1 cellular context compared by ENCODE assay signal in the genomic region with DNA sequence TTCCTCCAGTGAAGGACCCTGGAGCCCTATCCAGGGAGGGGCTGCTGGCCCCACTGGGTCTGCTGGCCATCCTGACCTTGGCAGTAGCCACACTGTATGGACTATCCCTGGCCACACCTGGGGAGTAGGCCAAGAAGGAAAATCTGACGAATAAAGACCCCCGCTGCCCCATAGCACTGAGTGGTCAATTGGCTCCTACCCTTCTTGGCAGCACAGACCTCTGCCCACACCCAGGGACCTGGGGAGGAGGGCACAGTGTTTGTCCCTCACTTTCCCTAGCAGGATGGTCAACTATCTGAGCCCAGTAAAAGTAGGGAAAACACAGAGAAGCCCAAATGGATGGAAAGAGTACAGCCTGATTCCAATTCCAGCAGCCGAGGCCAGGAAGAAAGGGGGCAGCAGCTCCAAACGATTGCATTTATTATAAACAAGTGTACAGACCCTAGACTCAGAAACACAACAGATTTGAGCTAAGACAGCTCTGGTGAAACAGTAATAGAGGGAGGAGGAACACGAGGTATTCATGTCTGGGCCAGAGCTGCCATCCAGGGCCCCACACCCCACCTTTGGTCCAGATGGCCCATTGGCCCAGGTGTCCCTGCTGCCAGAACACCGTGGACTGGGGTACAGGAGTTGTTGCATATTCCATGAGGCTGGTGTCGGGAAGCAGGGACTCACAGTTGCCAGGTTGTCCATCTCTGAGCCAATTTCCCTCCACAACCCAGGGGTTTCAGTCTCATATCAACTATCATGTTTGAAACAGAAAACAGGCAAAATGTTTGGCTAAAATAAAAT.
TF ChIP-seq lines count a peak whose summit lies in the region.

No MANE protein-coding gene starts in this region.

TF ChIP-seq in WTC11, 78 proteins besides CTCF, POLR2A, EP300 and RAD21 (continued from another document):
- TF ChIP-seq NR3C1 (CRISPR knock-in tag; conservative IDR thresholded peaks at IDR 0.05; ENCODE audit: low read depth) (no peak), ZNF396 (CRISPR knock-in tag; IDR thresholded peaks at IDR 0.05; ENCODE audit: borderline replicate concordance) (no peak), SOX15 (CRISPR knock-in tag; IDR thresholded peaks at IDR 0.05) (no peak), GTF2I (CRISPR knock-in tag; conservative IDR thresholded peaks at IDR 0.05) (no peak)
- TF ChIP-seq, protein P1, sequence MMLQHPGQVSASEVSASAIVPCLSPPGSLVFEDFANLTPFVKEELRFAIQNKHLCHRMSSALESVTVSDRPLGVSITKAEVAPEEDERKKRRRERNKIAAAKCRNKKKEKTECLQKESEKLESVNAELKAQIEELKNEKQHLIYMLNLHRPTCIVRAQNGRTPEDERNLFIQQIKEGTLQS (CRISPR knock-in tag; conservative IDR thresholded peaks at IDR 0.05): no peak
